In genomic region chr16:16131659-16132058, GRCh38 we compare ENCODE assay signal across 26 cellular contexts.
"Had no signal": no experiment of that assay in that cellular context is flagged by ENCODE, and none has a peak within 500 bp of the region (broad histone marks: within the 10 kb centered on the region; RNA-seq: fewer than 3 reads in every experiment).

No MANE protein-coding gene starts in this region.

- H3K27ac ChIP-seq: left lung, pancreas, prostate gland, spleen, tibial nerve, uterus had no signal

- H3K27me3 Mint-ChIP-seq: memory B cell; naive thymus-derived CD4-positive, alpha-beta T cell; natural killer cell treated with Interleukin-12 subunit alpha and Interleukin-12 subunit beta and Interleukin-15 and Interleukin-18, amount 100 ng/mL, for 72 hours; stimulated activated memory B cell treated with anti-CD40 and anti-IgM and Interleukin-4, amounts not matched to agents 10 μg/mL and 1 μg/mL and 100 μg/mL, for 72 hours; stimulated activated naive CD8-positive, alpha-beta T cell treated with anti-CD3 and anti-CD28 coated beads, Interleukin-15, amount 100 ng/mL, for 72 hours; type B pancreatic cell had no signal

- H3K4me3 ChIP-seq: left lung, mucosa of descending colon, pancreas, prostate gland, sigmoid colon, spleen, tibial nerve, uterus had no signal

- FAIRE-seq: keratinocyte, pancreas, small intestine had no signal

- H3K4me1 Mint-ChIP-seq: memory B cell; stimulated activated naive CD8-positive, alpha-beta T cell treated with anti-CD3 and anti-CD28 coated beads, Interleukin-15, amount 100 ng/mL, for 72 hours had no signal

- H3K4me1 ChIP-seq: left lung, pancreas, prostate gland, tibial nerve, uterus had no signal

- H3K9me3 Mint-ChIP-seq: memory B cell; naive thymus-derived CD4-positive, alpha-beta T cell; natural killer cell treated with Interleukin-12 subunit alpha and Interleukin-12 subunit beta and Interleukin-15 and Interleukin-18, amount 100 ng/mL, for 72 hours; stimulated activated memory B cell treated with anti-CD40 and anti-IgM and Interleukin-4, amounts not matched to agents 10 μg/mL and 1 μg/mL and 100 μg/mL, for 72 hours; stimulated activated naive CD8-positive, alpha-beta T cell treated with anti-CD3 and anti-CD28 coated beads, Interleukin-15, amount 100 ng/mL, for 72 hours; type B pancreatic cell had no signal

- ATAC-seq: left cardiac atrium; left lung; mucosa of descending colon; naive thymus-derived CD4-positive, alpha-beta T cell; pancreas; right cardiac atrium; stimulated activated memory B cell treated with anti-CD40 and anti-IgM and Interleukin-4, amounts not matched to agents 10 μg/mL and 1 μg/mL and 100 μg/mL, for 72 hours; stimulated activated naive CD8-positive, alpha-beta T cell treated with anti-CD3 and anti-CD28 coated beads, Interleukin-15, amount 100 ng/mL, for 72 hours had no signal

- H3K4me3 Mint-ChIP-seq: memory B cell; naive thymus-derived CD4-positive, alpha-beta T cell; natural killer cell treated with Interleukin-12 subunit alpha and Interleukin-12 subunit beta and Interleukin-15 and Interleukin-18, amount 100 ng/mL, for 72 hours; stimulated activated memory B cell treated with anti-CD40 and anti-IgM and Interleukin-4, amounts not matched to agents 10 μg/mL and 1 μg/mL and 100 μg/mL, for 72 hours; stimulated activated naive CD8-positive, alpha-beta T cell treated with anti-CD3 and anti-CD28 coated beads, Interleukin-15, amount 100 ng/mL, for 72 hours; type B pancreatic cell had no signal

- DNase-seq: hippocampal formation; kidney glomerular epithelial cell; left cardiac atrium; left lung; midbrain; mucosa of descending colon; naive thymus-derived CD4-positive, alpha-beta T cell; pancreas; posterior cingulate gyrus; retina; right cardiac atrium; sigmoid colon; small intestine; spleen; stimulated activated CD4-positive, alpha-beta T cell treated with anti-CD3 and anti-CD28 coated beads, Interleukin-4, amount 100 ng/mL, for 24 hours; stimulated activated naive CD4-positive, alpha-beta T cell treated with Interleukin-2 at 50 U/mL for 16 hours; stimulated activated naive CD8-positive, alpha-beta T cell treated with anti-CD3 and anti-CD28 coated beads, Interleukin-15, amount 100 ng/mL, for 72 hours; substantia nigra; uterus had no signal

- H3K36me3 ChIP-seq: uterus had no signal

- H3K9me3 ChIP-seq: left lung, mucosa of descending colon, pancreas, prostate gland, sigmoid colon, spleen, tibial nerve, uterus had no signal

- H3K27ac Mint-ChIP-seq: memory B cell; natural killer cell treated with Interleukin-12 subunit alpha and Interleukin-12 subunit beta and Interleukin-15 and Interleukin-18, amount 100 ng/mL, for 72 hours; stimulated activated memory B cell treated with anti-CD40 and anti-IgM and Interleukin-4, amounts not matched to agents 10 μg/mL and 1 μg/mL and 100 μg/mL, for 72 hours; type B pancreatic cell had no signal

- H3K27me3 ChIP-seq: left lung, pancreas, sigmoid colon, spleen, tibial nerve, uterus had no signal
